31 cellular contexts compared by ENCODE assay signal in genomic region chr17:35744830-35745229, GRCh38. TPM values are rescaled to one million over a fixed set of nuclear protein-coding genes. Genes with fewer than 3 reads are reported as not detected.
"Had no signal": no experiment of that assay in that cellular context is flagged by ENCODE, and none has a peak within 500 bp of the region (broad histone marks: within the 10 kb centered on the region; RNA-seq: fewer than 3 reads in every experiment).

No MANE protein-coding gene starts in this region.

- H3K4me2 ChIP-seq: PC-9 had no signal

- DNase-seq: Kasumi-1, MG63, NCI-H1048, NCI-H1092 treated with DMSO at 0.1 percent for 48 hours, NCI-H1417 treated with DMSO at 0.1 percent for 48 hours, NCI-H1436 treated with DMSO at 0.1 percent for 48 hours, NCI-H1694 treated with DMSO at 0.1 percent for 48 hours, NCI-H187 treated with DMSO at 0.1 percent for 48 hours, NCI-H2029, NCI-H2081, NCI-H2171 treated with DMSO at 0.1 percent for 48 hours, NCI-H2227 treated with DMSO at 0.1 percent for 48 hours, NCI-H345, NCI-H446, NCI-H510A treated with DMSO at 0.1 percent for 48 hours, NCI-H524 treated with DMSO at 0.1 percent for 48 hours, NCI-H526 treated with DMSO at 0.1 percent for 48 hours, NCI-H774, PC-9, Right ventricle myocardium superior, SHP77 treated with DMSO at 0.1 percent for 48 hours, SW 1271, T-helper 1 cell had no signal

- H3K36me3 ChIP-seq: MG63, SJSA1 had no signal

- H3K4me3 ChIP-seq: MG63, PC-9, SJSA1 had no signal

- FAIRE-seq: RCC 7860 had no signal

- H3K9me3 ChIP-seq: MG63, SJSA1 had no signal

- H3K27ac ChIP-seq: PC-9, RWPE1, SJSA1 had no signal

- H2AFZ ChIP-seq: PC-9 had no signal

- H3K4me1 ChIP-seq: SJSA1 had no signal

- ATAC-seq: Panc1 had no signal

RNA-seq across cellular contexts. Expression of gene GAS2L2, which starts 8.2 kb away (rescaled TPM):
- total RNA-seq: M059J, NCI-H460, PC-9, RPMI7951, SJSA1 had no signal

RNA-seq across cellular contexts. Expression of gene RASL10B, which starts 13.4 kb away (rescaled TPM):
- total RNA-seq: OCI-LY7 had no signal

RNA-seq across cellular contexts. Expression of gene C17orf50, which starts 15.9 kb away (rescaled TPM):
- total RNA-seq: M059J, NCI-H460, OCI-LY7, PC-9, Right ventricle myocardium superior, RPMI7951, SJSA1 had no signal

RNA-seq across cellular contexts. Expression of gene MMP28, which starts 50.6 kb away (rescaled TPM):
- total RNA-seq: OCI-LY7, RPMI7951 had no signal
